Comparison of ENCODE assay signal across 17 cellular contexts in genomic region chr16:8848231-8848938, GRCh38. TPM values are rescaled to one million over a fixed set of nuclear protein-coding genes. Genes with fewer than 3 reads are reported as not detected.
DNase-seq lines count a peak whose midpoint lies in the region; ATAC-seq and TF ChIP-seq lines count a peak whose summit lies in the region.
"Had no signal": no experiment of that assay in that cellular context is flagged by ENCODE, and none has a peak within 500 bp of the region (broad histone marks: within the 10 kb centered on the region; RNA-seq: fewer than 3 reads in every experiment).

No MANE protein-coding gene starts in this region.

- H3K9me3 Mint-ChIP-seq in HFFc6: no peaks in the 10 kb centered on the region
- H3K9me3 Mint-ChIP-seq: activated naive CD4-positive, alpha-beta T cell treated with anti-CD3 and anti-CD28 coated beads, Interleukin-2, amount 50 U/mL, for 72 hours had no signal

- DNase-seq in A673 (ENCODE audit: low spot score): no peak
- DNase-seq in HFFc6: no peak
- peak; percentile 30 for DNase-seq in choroid plexus epithelial cell (ENCODE audit: low read depth)
- DNase-seq in esophagus muscularis mucosa (ENCODE audit: extremely low spot score): no peak
- DNase-seq in COR-L47 (lab: John Stamatoyannopoulos, UW): no peak
- no peak for DNase-seq in NCI-H82 (lab: John Stamatoyannopoulos, UW)
- DNase-seq: cerebellar nuclear complex; lower lobe of right lung; NCI-H1694 treated with DMSO at 0.1 percent for 48 hours; occipital lobe; stimulated activated CD4-positive, alpha-beta T cell treated with anti-CD3 and anti-CD28 coated beads, Interleukin-15, amount 100 ng/mL, for 24 hours; trophoblast cell had no signal

- H3K4me3 ChIP-seq in A673 (ENCODE audit: low read depth, low read length, poor library complexity, severe bottlenecking) (no peak overlapping the region), choroid plexus epithelial cell (ENCODE audit: low read depth, low read length) (no peak overlapping the region), mesodermal cell (ENCODE audit: extremely low read depth, insufficient read depth, low read length, poor library complexity, severe bottlenecking) (no peak overlapping the region), esophagus muscularis mucosa (no peak overlapping the region)
- H3K4me3 ChIP-seq: lower lobe of right lung, SJSA1 had no signal

- no peak for TF ChIP-seq POLR2A in esophagus muscularis mucosa (IDR thresholded peaks at IDR 0.05; ENCODE audit: low read depth)

- H3K9me3 ChIP-seq in A673 (ENCODE audit: low read depth, low read length, poor library complexity, severe bottlenecking) (no peaks in the 10 kb centered on the region), mesodermal cell (ENCODE audit: control insufficient read depth, low read length) (no peaks in the 10 kb centered on the region), esophagus muscularis mucosa (no peaks in the 10 kb centered on the region)
- H3K9me3 ChIP-seq: lower lobe of right lung, SJSA1 had no signal

- H3K27me3 ChIP-seq in A673 (replicated peaks; ENCODE audit: insufficient read depth, low read depth, low read length, poor library complexity) (no peaks in the 10 kb centered on the region), esophagus muscularis mucosa (no peaks in the 10 kb centered on the region)
- H3K27me3 ChIP-seq: SJSA1 had no signal

- WGBS in mesodermal cell (ENCODE audit: insufficient coverage in 2 of 2), 2 experiments: 92 to 98% methylated on average over 20 to 23 of the region's 26 CpGs
- 93% methylated on average over 16 of the region's 26 CpGs for WGBS in esophagus muscularis mucosa

- no peak overlapping the region; the same call in 1 of the 2 replicates for H3K4me3 Mint-ChIP-seq in HFFc6

- CTCF ChIA-PET in A673 (lab: Charles Lee): no interaction called here

- H3K27ac ChIP-seq in A673 (ENCODE audit: low read depth, low read length, poor library complexity, severe bottlenecking) (peak overlapping the region; percentile 64), mesodermal cell (ENCODE audit: low read depth, low read length, severe bottlenecking) (peak overlapping the region; percentile 10), esophagus muscularis mucosa (replicated peaks in 1 of 4) (peak overlapping the region in 1 of 4 donors; percentile 64)
- H3K27ac ChIP-seq: lower lobe of right lung, SJSA1 had no signal

- H3K27ac Mint-ChIP-seq in HFFc6: peak overlapping the region; percentile 93

- no peak for TF ChIP-seq EP300 in esophagus muscularis mucosa (IDR thresholded peaks at IDR 0.05)

- intact Hi-C loops in A673 (cut with micrococcal nuclease; ENCODE audit: unreplicated experiment) (no loop called here), esophagus muscularis mucosa (cut with DNase I) (no loop called here)

- peaks cover 10% of the 10 kb centered on the region for H3K4me1 ChIP-seq in A673 (ENCODE audit: insufficient read depth, low read length, poor library complexity, severe bottlenecking)
- peaks cover 31% of the 10 kb centered on the region for H3K4me1 ChIP-seq in mesodermal cell (ENCODE audit: control insufficient read depth, insufficient read depth, low read length, poor library complexity, severe bottlenecking)
- H3K4me1 ChIP-seq in esophagus muscularis mucosa: peaks cover 21 to 29% (median 25%) of the 10 kb centered on the region in 4 donors

- H3K27me3 Mint-ChIP-seq in HFFc6 (ENCODE audit: insufficient read depth): peaks cover 28% of the 10 kb centered on the region

- no TSS peak for BruUV-seq in A673 (replicated peaks; lab: Mats Ljungman, UMichigan)

- H3K36me3 ChIP-seq in A673 (ENCODE audit: insufficient read depth, low read length, poor library complexity, severe bottlenecking) (peaks cover 55% of the 10 kb centered on the region), mesodermal cell (ENCODE audit: control insufficient read depth, insufficient read depth, low read length) (peaks cover 77% of the 10 kb centered on the region), esophagus muscularis mucosa (peaks cover 9 to 54% (median 36%) of the 10 kb centered on the region in 4 donors)

- ATAC-seq in HG03025 (IDR thresholded peaks at IDR 0.05; ENCODE audit: low FRiP score, unreplicated experiment): no peak
- ATAC-seq: activated naive CD4-positive, alpha-beta T cell treated with anti-CD3 and anti-CD28 coated beads, Interleukin-2, amount 50 U/mL, for 72 hours; lower lobe of right lung had no signal

- POLR2A ChIA-PET in A673 (lab: Charles Lee; ENCODE audit: low non-redundant PET): interaction anchor here (0.5 kb wide), 1 partner anchor 28 kb away, joined by 3 read pairs; no protein-coding TSS in a partner anchor

- peaks cover 58% of the 10 kb centered on the region for H3K4me1 Mint-ChIP-seq in HFFc6 (ENCODE audit: low read depth)

- TF ChIP-seq CTCF in A673 (conservative IDR thresholded peaks at IDR 0.05; ENCODE audit: low read depth, low read length) (no peak), HFFc6 (IDR thresholded peaks at IDR 0.05) (no peak), choroid plexus epithelial cell (conservative IDR thresholded peaks at IDR 0.05; ENCODE audit: low read depth, low read length) (no peak), esophagus muscularis mucosa (IDR thresholded peaks at IDR 0.05) (no peak)

- peaks cover 36% of the 10 kb centered on the region for H3K36me3 Mint-ChIP-seq in HFFc6 (ENCODE audit: low read depth)

RNA-seq across cellular contexts. Expression of gene CARHSP1, which starts 20.4 kb away (rescaled TPM):
- total RNA-seq in A673 (2021): 316 and 329 TPM in 2 replicates
- 100 to 1,000 TPM in 3 of 6 experiments, 10 to 100 TPM in 3; 91.4 to 114 (median 97.9) TPM for total RNA-seq in HFFc6 (2021; fragmentation: NEBNext Ultra II Directional; extraction: Animal tissue kit (Norgen Biotek cat#: 25700))
- 112 TPM for polyA plus RNA-seq in mesodermal cell (2013, experiment 1 of 2)
- 95.8 TPM for polyA plus RNA-seq in mesodermal cell (2013, experiment 2 of 2)
- total RNA-seq in esophagus muscularis mucosa: 10 to 100 TPM; 33.2 to 95.8 (median 73.9) TPM

RNA-seq across cellular contexts. Expression of gene LITAFD, which starts 33.8 kb away (rescaled TPM):
- not detected in 2 replicates for total RNA-seq in A673 (2021)
- not detected for total RNA-seq in HFFc6 (2021; fragmentation: NEBNext Ultra II Directional; extraction: Animal tissue kit (Norgen Biotek cat#: 25700))
- not detected for polyA plus RNA-seq in mesodermal cell (2013, experiment 1 of 2)
- not detected for polyA plus RNA-seq in mesodermal cell (2013, experiment 2 of 2)
- not detected for total RNA-seq in esophagus muscularis mucosa
- total RNA-seq: activated naive CD4-positive, alpha-beta T cell treated with anti-CD3 and anti-CD28 coated beads, Interleukin-2, amount 50 U/mL, for 72 hours; esophagus mucosa; lower lobe of right lung; occipital lobe; SJSA1 had no signal

RNA-seq across cellular contexts. Expression of gene PMM2, which starts 50.7 kb away (rescaled TPM):
- total RNA-seq in A673 (2021) (44.3 and 54.8 TPM in 2 replicates), esophagus muscularis mucosa (10 to 100 TPM; 19.6 to 34.3 (median 23.5) TPM)
- total RNA-seq in HFFc6 (2021; fragmentation: NEBNext Ultra II Directional; extraction: Animal tissue kit (Norgen Biotek cat#: 25700)): 10 to 100 TPM; 38.9 to 48.5 (median 44.3) TPM
- 25.3 TPM for polyA plus RNA-seq in mesodermal cell (2013, experiment 1 of 2)
- polyA plus RNA-seq in mesodermal cell (2013, experiment 2 of 2): 21.6 TPM

RNA-seq across cellular contexts. Expression of gene TMEM186, which starts 50.9 kb away (rescaled TPM):
- total RNA-seq in A673 (2021) (13.3 and 13.5 TPM in 2 replicates), esophagus muscularis mucosa (10 to 100 TPM in 2 of 4 donors, 1 to 10 TPM in 2; 7.9 to 12.2 (median 9.6) TPM)
- 1 to 10 TPM; 5.2 to 9.1 (median 6.9) TPM for total RNA-seq in HFFc6 (2021; fragmentation: NEBNext Ultra II Directional; extraction: Animal tissue kit (Norgen Biotek cat#: 25700))
- polyA plus RNA-seq in mesodermal cell (2013, experiment 1 of 2): 6.1 TPM
- 6.0 TPM for polyA plus RNA-seq in mesodermal cell (2013, experiment 2 of 2)
